In genomic region chr16:48817032-48817431, GRCh38 we compare ENCODE assay signal across 25 cellular contexts.
"Had no signal": no experiment of that assay in that cellular context is flagged by ENCODE, and none has a peak within 500 bp of the region (broad histone marks: within the 10 kb centered on the region; RNA-seq: fewer than 3 reads in every experiment).

No MANE protein-coding gene starts in this region.

- H3K27me3 ChIP-seq: colonic mucosa had no signal

- H3K27ac ChIP-seq: colonic mucosa, epithelial cell of prostate, foreskin keratinocyte, heart right ventricle, left lung, lower lobe of right lung had no signal

- ATAC-seq: effector memory CD8-positive, alpha-beta T cell; esophagus mucosa; foreskin keratinocyte; heart right ventricle; left cardiac atrium; left lung; left ventricle myocardium superior; lower lobe of right lung; naive thymus-derived CD4-positive, alpha-beta T cell had no signal

- H3K9me3 ChIP-seq: colonic mucosa, heart right ventricle, left lung, lower lobe of right lung had no signal

- FAIRE-seq: endometrium, frontal cortex, islet of Langerhans, keratinocyte had no signal

- DNase-seq: colonic mucosa; cortex of kidney; effector CD8-positive, alpha-beta T cell; effector memory CD8-positive, alpha-beta T cell; endodermal cell; erythroblast; foreskin keratinocyte; glutamatergic neuron; head of caudate nucleus; heart right ventricle; hippocampal formation; left cardiac atrium; left lung; left ventricle myocardium superior; lower lobe of right lung; mammary epithelial cell; mesendoderm; midbrain; naive thymus-derived CD4-positive, alpha-beta T cell had no signal

- H3K4me3 ChIP-seq: colonic mucosa, heart right ventricle, left lung, lower lobe of right lung had no signal

- H3K4me1 ChIP-seq: colonic mucosa, foreskin keratinocyte, heart right ventricle, left lung, lower lobe of right lung had no signal

- H3K36me3 ChIP-seq: colonic mucosa, heart right ventricle, left lung, lower lobe of right lung had no signal
